8 cellular contexts compared by ENCODE assay signal in the genomic region with DNA sequence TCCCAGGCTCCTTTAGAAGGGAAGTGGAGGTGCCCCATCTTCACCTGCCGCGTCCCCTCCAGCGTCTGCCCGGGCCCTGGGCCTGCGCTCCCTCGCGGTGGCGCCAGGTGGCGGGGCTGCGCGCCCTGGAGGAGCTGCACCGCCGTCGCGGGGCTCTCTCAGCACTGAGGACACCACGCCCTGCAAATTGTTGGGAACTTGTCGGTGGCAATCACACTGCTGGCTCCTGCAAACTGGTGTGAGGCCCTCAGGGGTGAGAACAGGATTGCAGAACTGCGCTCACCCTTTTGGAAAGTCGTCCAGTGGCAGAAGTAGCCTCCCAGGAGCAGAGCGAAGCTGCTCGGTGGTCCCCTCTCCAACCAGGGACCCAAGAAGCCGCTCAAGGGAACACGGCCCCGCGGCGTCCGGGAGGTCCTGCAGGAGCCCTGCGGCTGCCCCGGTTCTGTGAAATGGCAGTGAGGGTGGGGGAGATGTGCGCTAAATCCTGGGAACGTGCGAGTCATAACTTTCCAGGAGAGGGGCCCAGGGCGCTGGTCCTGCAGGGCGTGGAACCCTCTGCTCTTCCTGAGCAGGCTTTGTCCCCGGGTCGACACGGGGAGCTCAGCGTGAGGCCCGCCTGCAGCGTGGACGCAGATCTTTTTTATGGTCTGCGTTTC. TPM values are rescaled to one million over a fixed set of nuclear protein-coding genes. Genes with fewer than 3 reads are reported as not detected.
A peak's percentile ranks its signal among the peaks of the same experiment; 100 is the strongest.
DNase-seq lines count a peak whose midpoint lies in the region; ATAC-seq and TF ChIP-seq lines count a peak whose summit lies in the region.

No MANE protein-coding gene starts in this region.

- DNase-seq in 8988T (peak; percentile 83), GM13977 (ENCODE audit: low spot score) (peak; percentile 93), NCI-H2196 (lab: John Stamatoyannopoulos, UW; ENCODE audit: unreplicated experiment) (peak; percentile 60), lower lobe of right lung (peak; percentile 92)
- peak; percentile 54 for DNase-seq in activated CD4-positive, alpha-beta T cell treated with anti-CD3 and anti-CD28 coated beads, Interleukin-2, amount 50 U/mL, for 1 hour
- peak; percentile 24 to 58 (median 56) for DNase-seq in stimulated activated CD4-positive, alpha-beta T cell treated with anti-CD3 and anti-CD28 coated beads, TNF-alpha, amount 100 ng/mL, for 4 hours (ENCODE audit: low read depth in 3 of 3)

- ATAC-seq in HG02884 (IDR thresholded peaks at IDR 0.05; ENCODE audit: unreplicated experiment) (peak; percentile 57), lower lobe of right lung (peak; percentile 95)

- H3K27ac ChIP-seq in duodenal mucosa (ENCODE audit: low read depth, low read length), result no peak overlapping the region
- peak overlapping the region; percentile 79 for H3K27ac ChIP-seq in lower lobe of right lung

- peak; percentile 99 for TF ChIP-seq CTCF in GM13977 (IDR thresholded peaks at IDR 0.05; ENCODE audit: extremely low read depth, insufficient read depth, missing control alignments)
- peak; percentile 96 for TF ChIP-seq CTCF in lower lobe of right lung (IDR thresholded peaks at IDR 0.05)

- H3K36me3 ChIP-seq in duodenal mucosa (ENCODE audit: control insufficient read depth in 1 of 2, insufficient read depth in 2 of 2, low read length in 2 of 2) (peaks cover 4 to 12% of the 10 kb centered on the region in 2 donors), lower lobe of right lung (no peaks in the 10 kb centered on the region)

- in situ Hi-C loops in GM13977 (cut with MboI; ENCODE audit: low pct_unique_long_range_greater_than_20kb, low sequenced_read_pairs, unreplicated experiment), result loop anchor here (10.0 to 25.0 kb wide), 3 partner anchors 87 to 344 kb away; a partner anchor contains a TSS

- H3K9me3 ChIP-seq in duodenal mucosa (ENCODE audit: control insufficient read depth in 1 of 2, low read length in 2 of 2) (no peaks in the 10 kb centered on the region), lower lobe of right lung (no peaks in the 10 kb centered on the region)

- H3K4me3 ChIP-seq in duodenal mucosa (ENCODE audit: low read depth in 1 of 2, low read length in 2 of 2) (peak overlapping the region; percentile 88 to 93), lower lobe of right lung (peak overlapping the region; percentile 70)

- H3K4me1 ChIP-seq in duodenal mucosa (ENCODE audit: control insufficient read depth in 1 of 2, insufficient read depth in 2 of 2, low read length in 2 of 2) (peaks cover 24 to 31% of the 10 kb centered on the region in 2 donors), lower lobe of right lung (peaks cover 29% of the 10 kb centered on the region)

- peak overlapping the region; percentile 70 to 75 for H3K9ac ChIP-seq in duodenal mucosa (ENCODE audit: low read depth in 1 of 2, low read length in 2 of 2)

- intact Hi-C loops in lower lobe of right lung (cut with DNase I), result loop anchor here (10.0 kb wide), 1 partner anchor 87 kb away; no protein-coding TSS in a partner anchor

- H3K27me3 ChIP-seq in duodenal mucosa (ENCODE audit: control insufficient read depth in 1 of 2, insufficient read depth in 2 of 2, low read length in 2 of 2), result no peaks in the 10 kb centered on the region
- H3K27me3 ChIP-seq in lower lobe of right lung (ENCODE audit: low read depth), result no peaks in the 10 kb centered on the region

RNA-seq across cellular contexts. Expression of a gene that starts 1.0 kb away (rescaled TPM):
- total RNA-seq in lower lobe of right lung, result 24.3 TPM

RNA-seq across cellular contexts. Expression of a gene that starts 38.5 kb away (rescaled TPM):
- 9.7 TPM for total RNA-seq in lower lobe of right lung
